In genomic region chr12:11666131-11666530, GRCh38 we compare ENCODE assay signal across 17 cellular contexts.
"Had no signal": no experiment of that assay in that cellular context is flagged by ENCODE, and none has a peak within 500 bp of the region (broad histone marks: within the 10 kb centered on the region; RNA-seq: fewer than 3 reads in every experiment).

No MANE protein-coding gene starts in this region.

- H3K4me3 ChIP-seq: psoas muscle, stomach, thoracic aorta, uterus had no signal

- H3K27ac ChIP-seq: epithelial cell of prostate, psoas muscle, stomach, thoracic aorta, uterus had no signal

- H3K9me3 ChIP-seq: psoas muscle, stomach, thoracic aorta, uterus had no signal

- H3K4me3 Mint-ChIP-seq: activated naive CD4-positive, alpha-beta T cell treated with anti-CD3 and anti-CD28 coated beads, Interleukin-2, amount 50 U/mL, for 24 hours; central memory CD8-positive, alpha-beta T cell; nephron; T-helper 1 cell treated with Interleukin-12 subunit alpha and Interleukin-12 subunit beta and Interleukin-4 antibody, amounts not matched to agents 30 μg/mL and 1 μg/mL, for 36 hours had no signal

- H3K36me3 ChIP-seq: thoracic aorta, uterus had no signal

- H3K27ac Mint-ChIP-seq: activated naive CD4-positive, alpha-beta T cell treated with anti-CD3 and anti-CD28 coated beads, Interleukin-2, amount 50 U/mL, for 24 hours; nephron; T-helper 1 cell treated with Interleukin-12 subunit alpha and Interleukin-12 subunit beta and Interleukin-4 antibody, amounts not matched to agents 30 μg/mL and 1 μg/mL, for 36 hours had no signal

- H3K27me3 ChIP-seq: stomach, uterus had no signal

- H3K9me3 Mint-ChIP-seq: activated naive CD4-positive, alpha-beta T cell treated with anti-CD3 and anti-CD28 coated beads, Interleukin-2, amount 50 U/mL, for 24 hours; central memory CD8-positive, alpha-beta T cell; nephron; T-helper 1 cell treated with Interleukin-12 subunit alpha and Interleukin-12 subunit beta and Interleukin-4 antibody, amounts not matched to agents 30 μg/mL and 1 μg/mL, for 36 hours had no signal

- H3K27me3 Mint-ChIP-seq: activated naive CD4-positive, alpha-beta T cell treated with anti-CD3 and anti-CD28 coated beads, Interleukin-2, amount 50 U/mL, for 24 hours; central memory CD8-positive, alpha-beta T cell had no signal

- FAIRE-seq: TTC549 had no signal

- DNase-seq: activated CD4-positive, alpha-beta T cell treated with anti-CD3 and anti-CD28 coated beads, Interleukin-2, amount 50 U/mL, for 4 hours; activated effector memory CD4-positive, alpha-beta T cell treated with Interleukin-2 at 50 U/mL for 16 hours; activated T-cell treated with anti-CD3 and anti-CD28 coated beads, Interleukin-2, amount 50 U/mL, for 1 hour; cortex of kidney; effector memory CD4-positive, alpha-beta T cell; psoas muscle; stimulated activated CD4-positive, alpha-beta T cell treated with anti-CD3 and anti-CD28 coated beads, Interleukin-2, amount 100 ng/mL, for 48 hours; stomach; uterus had no signal

- ATAC-seq: psoas muscle, sciatic nerve had no signal
